8 cellular contexts compared by ENCODE assay signal in the genomic region with DNA sequence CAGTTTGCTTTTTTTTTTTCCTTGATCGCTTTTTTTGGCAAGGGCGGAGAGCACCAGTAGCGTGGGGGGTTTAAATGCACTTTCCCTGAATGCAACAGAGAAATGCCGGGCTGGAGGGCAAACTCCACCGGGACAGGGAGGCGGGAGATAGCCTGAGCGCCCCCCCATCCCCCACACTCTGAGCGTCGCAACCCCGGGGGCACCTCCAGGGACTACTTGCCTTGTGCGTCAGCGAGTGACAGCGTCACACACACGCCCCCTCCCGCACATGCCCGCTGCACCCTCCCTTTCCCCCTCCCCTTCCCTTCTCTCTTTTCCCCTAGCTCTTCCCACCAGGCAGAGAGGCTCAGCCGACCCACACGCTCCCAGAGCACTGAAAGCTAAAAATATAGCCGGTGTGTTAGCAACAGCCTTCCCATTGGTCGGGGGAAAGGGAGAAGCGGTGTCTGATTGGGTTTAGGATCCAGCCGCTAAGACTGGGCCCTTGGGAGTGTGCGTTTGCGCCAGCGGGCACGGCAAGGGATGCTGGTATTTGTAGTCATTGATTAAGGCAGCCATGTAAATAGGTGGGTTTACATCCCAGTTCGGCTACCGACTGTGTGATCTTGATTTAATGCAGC. TPM values are rescaled to one million over a fixed set of nuclear protein-coding genes. Genes with fewer than 3 reads are reported as not detected.
DNase-seq lines count a peak whose midpoint lies in the region; ATAC-seq and TF ChIP-seq lines count a peak whose summit lies in the region.

No MANE protein-coding gene starts in this region.

- peak overlapping the region; percentile 98 for H3K27ac ChIP-seq in osteoblast (ENCODE audit: low read depth, low read length)
- H3K27ac ChIP-seq in thoracic aorta: peak overlapping the region; percentile 94 to 99

- peaks cover 12% of the 10 kb centered on the region for H3K4me1 ChIP-seq in osteoblast (ENCODE audit: insufficient read depth, low read length)
- H3K4me1 ChIP-seq in thoracic aorta (ENCODE audit: control insufficient read depth in 1 of 2, low read depth in 2 of 2): peaks cover 5 to 16% of the 10 kb centered on the region in 2 donors

- intact Hi-C loops in head of caudate nucleus (cut with DNase I): loop anchor here (2.0 kb wide), 1 partner anchor 21 kb away; a partner anchor contains a TSS

- ATAC-seq in HG02623 (IDR thresholded peaks at IDR 0.05; ENCODE audit: unreplicated experiment) (peak; percentile 43), thoracic aorta (ENCODE audit: insufficient number of reproducible peaks, low FRiP score, low read depth) (peak; percentile 95)
- peak; percentile 65 for ATAC-seq in activated naive CD8-positive, alpha-beta T cell treated with anti-CD3 and anti-CD28 coated beads, Interleukin-2, amount 10 ng/mL, durations not matched to agents 7 days and 5 days (ENCODE audit: low read depth)

- no peaks in the 10 kb centered on the region for H3K9me3 Mint-ChIP-seq in activated naive CD8-positive, alpha-beta T cell treated with anti-CD3 and anti-CD28 coated beads, Interleukin-2, amount 10 ng/mL, durations not matched to agents 7 days and 5 days

- H3K9me3 ChIP-seq in osteoblast (ENCODE audit: low read depth, low read length) (no peaks in the 10 kb centered on the region), thoracic aorta (no peaks in the 10 kb centered on the region)

- H3K27me3 ChIP-seq in osteoblast (ENCODE audit: insufficient read depth, low read length) (no peaks in the 10 kb centered on the region), thoracic aorta (replicated peaks; ENCODE audit: insufficient read depth) (no peaks in the 10 kb centered on the region)

- H3K36me3 Mint-ChIP-seq in activated naive CD8-positive, alpha-beta T cell treated with anti-CD3 and anti-CD28 coated beads, Interleukin-2, amount 10 ng/mL, durations not matched to agents 7 days and 5 days: peaks cover 3% of the 10 kb centered on the region

- H3K27me3 Mint-ChIP-seq in activated naive CD8-positive, alpha-beta T cell treated with anti-CD3 and anti-CD28 coated beads, Interleukin-2, amount 10 ng/mL, durations not matched to agents 7 days and 5 days: no peaks in the 10 kb centered on the region

- peak overlapping the region; percentile 94 for H3K4me2 ChIP-seq in osteoblast (ENCODE audit: insufficient read depth, low read length)

- H3K36me3 ChIP-seq in osteoblast (ENCODE audit: insufficient read depth, low read length): no peaks in the 10 kb centered on the region
- H3K36me3 ChIP-seq in thoracic aorta: peaks cover under 1% of the 10 kb centered on the region

- peak overlapping the region; percentile 92 for H2AFZ ChIP-seq in osteoblast (ENCODE audit: low read length)

- peaks cover 33% of the 10 kb centered on the region for H3K79me2 ChIP-seq in osteoblast (ENCODE audit: insufficient read depth, low read length)

- POLR2A ChIA-PET in activated naive CD8-positive, alpha-beta T cell treated with anti-CD3 and anti-CD28 coated beads, Interleukin-2, amount 10 ng/mL, durations not matched to agents 7 days and 5 days (lab: Charles Lee): interaction anchor here (0.6 to 5.8 kb wide), 12 partner anchors 9 to 593 kb away, joined by 3 to 142 read pairs (median 3); a partner anchor contains a TSS

- peak overlapping the region; percentile 84 for H3K4me3 Mint-ChIP-seq in activated naive CD8-positive, alpha-beta T cell treated with anti-CD3 and anti-CD28 coated beads, Interleukin-2, amount 10 ng/mL, durations not matched to agents 7 days and 5 days

- H3K27ac Mint-ChIP-seq in activated naive CD8-positive, alpha-beta T cell treated with anti-CD3 and anti-CD28 coated beads, Interleukin-2, amount 10 ng/mL, durations not matched to agents 7 days and 5 days: peak overlapping the region; percentile 91

- DNase-seq in GM04503 (ENCODE audit: low read depth) (peak; percentile 99), NCI-H1105 treated with DMSO at 0.1 percent for 48 hours (lab: John Stamatoyannopoulos, UW) (peak; percentile 98), SKM-1 treated with dmso at 0.1 percent for 144 hours (lab: John Stamatoyannopoulos, UW; ENCODE audit: unreplicated experiment) (peak; percentile 99), head of caudate nucleus (peak; percentile 88 to 99 (median 98)), osteoblast (ENCODE audit: insufficient read length, low spot score, missing footprints) (peak; percentile 98), thoracic aorta (ENCODE audit: low spot score) (peak; percentile 90)
- DNase-seq in activated naive CD8-positive, alpha-beta T cell treated with anti-CD3 and anti-CD28 coated beads, Interleukin-2, amount 10 ng/mL, durations not matched to agents 7 days and 5 days: peak; percentile 81

- H3K4me3 ChIP-seq in osteoblast (ENCODE audit: insufficient read depth, low read length) (peak overlapping the region; percentile 88), thoracic aorta (peak overlapping the region; percentile 91)

- H3K4me1 Mint-ChIP-seq in activated naive CD8-positive, alpha-beta T cell treated with anti-CD3 and anti-CD28 coated beads, Interleukin-2, amount 10 ng/mL, durations not matched to agents 7 days and 5 days: peaks cover 13% of the 10 kb centered on the region

- peaks cover 20% of the 10 kb centered on the region for H4K20me1 ChIP-seq in osteoblast (ENCODE audit: insufficient read depth, low read length)

- no peak for TF ChIP-seq CTCF in osteoblast (IDR thresholded peaks at IDR 0.05; ENCODE audit: extremely low read depth, low read depth, low read length)
- TF ChIP-seq CTCF in thoracic aorta (IDR thresholded peaks at IDR 0.05): no peak

RNA-seq across cellular contexts. Expression of a gene that starts 1.7 kb away (rescaled TPM):
- total RNA-seq in activated naive CD8-positive, alpha-beta T cell treated with anti-CD3 and anti-CD28 coated beads, Interleukin-2, amount 10 ng/mL, durations not matched to agents 7 days and 5 days: 10 to 100 TPM; 35.7 to 35.9 TPM
- total RNA-seq in osteoblast: 28.0 and 29.0 TPM in 2 replicates
- total RNA-seq in thoracic aorta: 10 to 100 TPM; 45.5 to 56.5 TPM

RNA-seq across cellular contexts. Expression of a gene that starts 20.2 kb away (rescaled TPM):
- 10 to 100 TPM; 47.0 to 51.0 TPM for total RNA-seq in activated naive CD8-positive, alpha-beta T cell treated with anti-CD3 and anti-CD28 coated beads, Interleukin-2, amount 10 ng/mL, durations not matched to agents 7 days and 5 days
- total RNA-seq in osteoblast: 27.7 and 38.4 TPM in 2 replicates
- total RNA-seq in thoracic aorta: 10 to 100 TPM; 13.8 to 28.7 TPM

RNA-seq across cellular contexts. Expression of a gene that starts 20.6 kb away (rescaled TPM):
- 10 to 100 TPM; 73.7 to 76.2 TPM for total RNA-seq in activated naive CD8-positive, alpha-beta T cell treated with anti-CD3 and anti-CD28 coated beads, Interleukin-2, amount 10 ng/mL, durations not matched to agents 7 days and 5 days
- 57.9 and 60.4 TPM in 2 replicates for total RNA-seq in osteoblast
- total RNA-seq in thoracic aorta: 10 to 100 TPM; 52.1 to 57.8 TPM

Comparison
In these comparisons a context has a peak if more than half of its experiments do, and no peak if none do; other contexts are left out.
1. Peak in every context shown above with its lines: DNase-seq, ATAC-seq, H3K4me3 ChIP-seq and H3K27ac ChIP-seq.
2. ATAC-seq: peak in every context shown above with its lines; median percentile 95 in thoracic aorta; 65 in activated naive CD8-positive, alpha-beta T cell treated with anti-CD3 and anti-CD28 coated beads, Interleukin-2, amount 10 ng/mL, durations not matched to agents 7 days and 5 days; 43 in HG02623.